ENCODE assay signal across 10 cellular contexts in genomic region chr20:10519361-10520048, GRCh38.
DNase-seq lines count a peak whose midpoint lies in the region; ATAC-seq and TF ChIP-seq lines count a peak whose summit lies in the region.
"Had no signal": no experiment of that assay in that cellular context is flagged by ENCODE, and none has a peak within 500 bp of the region (broad histone marks: within the 10 kb centered on the region; RNA-seq: fewer than 3 reads in every experiment).

No MANE protein-coding gene starts in this region.

- H3K27ac ChIP-seq in colonic mucosa, result no peak overlapping the region

- DNase-seq in ELR (ENCODE audit: low read depth) (peak; percentile 93), epithelial cell of esophagus (ENCODE audit: low read depth) (peak; percentile 88), colonic mucosa (no peak), BE2C (no peak)
- DNase-seq: glutamatergic neuron, NCI-H1092 had no signal

- TF ChIP-seq CTCF in epithelial cell of esophagus (IDR thresholded peaks at IDR 0.05; ENCODE audit: insufficient read depth, low read depth, low read length, missing control alignments) (no peak), colonic mucosa (IDR thresholded peaks at IDR 0.05) (no peak), BE2C (IDR thresholded peaks at IDR 0.05; ENCODE audit: low read depth, low read length) (no peak)

- peak; percentile 19 for ATAC-seq in GM19468 (IDR thresholded peaks at IDR 0.05; ENCODE audit: extremely low read depth, unreplicated experiment)
- peak; percentile 55 for ATAC-seq in HG03558 (IDR thresholded peaks at IDR 0.05; ENCODE audit: extremely low read depth, unreplicated experiment)
- no peak for ATAC-seq in HG03469 (IDR thresholded peaks at IDR 0.05; ENCODE audit: unreplicated experiment)
- ATAC-seq in HG03520 (IDR thresholded peaks at IDR 0.05; ENCODE audit: unreplicated experiment), result no peak

- H3K27me3 ChIP-seq in colonic mucosa (no peaks in the 10 kb centered on the region), BE2C (no peaks in the 10 kb centered on the region)

- no peak overlapping the region for H3K4me3 ChIP-seq in epithelial cell of esophagus (ENCODE audit: low read length)
- H3K4me3 ChIP-seq in colonic mucosa, result no peak overlapping the region
- no peak overlapping the region for H3K4me3 ChIP-seq in BE2C (ENCODE audit: low read depth, low read length)

- H3K4me1 ChIP-seq in colonic mucosa (no peaks in the 10 kb centered on the region), BE2C (peaks cover 37% of the 10 kb centered on the region)

- H3K36me3 ChIP-seq in colonic mucosa (no peaks in the 10 kb centered on the region), BE2C (no peaks in the 10 kb centered on the region)

- H3K9me3 ChIP-seq in colonic mucosa (no peaks in the 10 kb centered on the region), BE2C (no peaks in the 10 kb centered on the region)

- no peak overlapping the region for H3K9ac ChIP-seq in colonic mucosa (ENCODE audit: low read depth in 2 of 2, low read length in 2 of 2)

- intact Hi-C loops in colonic mucosa (cut with DNase I), result no loop called here

Comparison
In these comparisons a context has a peak if more than half of its experiments do, and no peak if none do; other contexts are left out.
1. DNase-seq: peak in ELR (single experiment) and epithelial cell of esophagus (single experiment); none in colonic mucosa (single experiment) and BE2C (single experiment).
2. ATAC-seq: peak in GM19468 (single experiment) and HG03558 (single experiment); none in HG03469 (single experiment) and HG03520 (single experiment).